22 cellular contexts compared by ENCODE assay signal in the genomic region with DNA sequence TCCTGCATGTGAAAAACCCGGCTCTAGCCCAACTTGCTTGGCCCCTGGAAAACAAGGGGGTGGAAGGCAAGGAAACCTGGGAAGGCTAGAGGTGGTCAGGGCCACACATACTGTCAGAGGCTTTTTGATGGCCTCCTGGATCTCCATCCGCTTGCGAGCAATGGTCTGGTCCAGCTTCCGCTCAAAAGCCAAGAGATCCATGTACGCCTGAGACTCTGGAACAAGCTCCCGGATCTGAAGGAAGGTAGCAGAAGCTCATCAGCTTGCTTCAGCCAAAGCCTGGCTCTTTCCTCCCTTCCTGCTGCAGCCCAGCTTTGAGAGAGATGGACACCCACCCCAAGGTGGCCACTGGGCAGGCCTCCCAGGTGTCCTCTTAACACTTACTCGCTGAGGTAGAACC. TPM values are rescaled to one million over a fixed set of nuclear protein-coding genes. Genes with fewer than 3 reads are reported as not detected.
A peak's percentile ranks its signal among the peaks of the same experiment; 100 is the strongest.
DNase-seq lines count a peak whose midpoint lies in the region; ATAC-seq, FAIRE-seq and TF ChIP-seq lines count a peak whose summit lies in the region.
"Had no signal": no experiment of that assay in that cellular context is flagged by ENCODE, and none has a peak within 500 bp of the region (broad histone marks: within the 10 kb centered on the region; RNA-seq: fewer than 3 reads in every experiment).

No MANE protein-coding gene starts in this region.

- no peaks in the 10 kb centered on the region for H3K27me3 Mint-ChIP-seq in CD4-positive, alpha-beta T cell
- H3K27me3 Mint-ChIP-seq in activated naive CD8-positive, alpha-beta T cell treated with anti-CD3 and anti-CD28 coated beads for 36 hours, result no peaks in the 10 kb centered on the region

- H3K4me3 ChIP-seq in muscle layer of colon (ENCODE audit: low read depth in 1 of 2, low read length in 2 of 2), result no peak overlapping the region
- H3K4me3 ChIP-seq in thoracic aorta, result no peak overlapping the region
- H3K4me3 ChIP-seq in colonic mucosa, result no peak overlapping the region
- H3K4me3 ChIP-seq: cardiac muscle cell, testis had no signal

- FAIRE-seq in GM12891 (lab: Jason Lieb, UNC), result no peak
- FAIRE-seq: frontal cortex, H54 had no signal

- no peak for TF ChIP-seq POLR2A in GM12891 (IDR thresholded peaks at IDR 0.05; ENCODE audit: low read depth, low read length)

- ATAC-seq in CD4-positive, alpha-beta T cell (ENCODE audit: poor library complexity), result no peak
- ATAC-seq in thoracic aorta (ENCODE audit: insufficient number of reproducible peaks, low FRiP score, low read depth), result no peak
- ATAC-seq: left cardiac atrium, Right ventricle myocardium inferior had no signal

- no peak overlapping the region for H3K27ac ChIP-seq in CD4-positive, alpha-beta T cell (ENCODE audit: low read depth, low read length)
- H3K27ac ChIP-seq in muscle layer of colon (ENCODE audit: low read depth, low read length), result peak overlapping the region; percentile 12
- peak overlapping the region; percentile 93 to 94 for H3K27ac ChIP-seq in thoracic aorta
- no peak overlapping the region for H3K27ac ChIP-seq in colonic mucosa
- H3K27ac ChIP-seq: cardiac muscle cell had no signal

- POLR2A ChIA-PET in CD4-positive, alpha-beta T cell (lab: Charles Lee), result no interaction called here

- no peak for TF ChIP-seq CTCF in CD4-positive, alpha-beta T cell (IDR thresholded peaks at IDR 0.05)
- no peak for TF ChIP-seq CTCF in thoracic aorta (IDR thresholded peaks at IDR 0.05)
- TF ChIP-seq CTCF in colonic mucosa (IDR thresholded peaks at IDR 0.05), result no peak

- H3K4me1 Mint-ChIP-seq in CD4-positive, alpha-beta T cell (ENCODE audit: low read depth), result peaks cover 55% of the 10 kb centered on the region
- peaks cover 35% of the 10 kb centered on the region for H3K4me1 Mint-ChIP-seq in activated naive CD8-positive, alpha-beta T cell treated with anti-CD3 and anti-CD28 coated beads for 36 hours

- H3K36me3 Mint-ChIP-seq in CD4-positive, alpha-beta T cell (ENCODE audit: low read depth), result peaks cover 57% of the 10 kb centered on the region
- H3K36me3 Mint-ChIP-seq in activated naive CD8-positive, alpha-beta T cell treated with anti-CD3 and anti-CD28 coated beads for 36 hours, result peaks cover 28% of the 10 kb centered on the region

- H3K27ac Mint-ChIP-seq in CD4-positive, alpha-beta T cell, result peak overlapping the region; percentile 56
- peak overlapping the region; percentile 22 for H3K27ac Mint-ChIP-seq in activated naive CD8-positive, alpha-beta T cell treated with anti-CD3 and anti-CD28 coated beads for 36 hours

- intact Hi-C loops in CD4-positive, alpha-beta T cell (cut with DNase I, micrococcal nuclease), result loop anchor here in 1 of 2 experiments (10.0 kb wide), 1 partner anchor 412 kb away; no protein-coding TSS in a partner anchor
- intact Hi-C loops in colonic mucosa (cut with DNase I), result loop anchor here (10.0 kb wide), 1 partner anchor 212 kb away; a partner anchor contains a TSS

- no peak for DNase-seq in CD4-positive, alpha-beta T cell
- no peak for DNase-seq in activated naive CD8-positive, alpha-beta T cell treated with anti-CD3 and anti-CD28 coated beads for 36 hours
- DNase-seq in thoracic aorta (ENCODE audit: low spot score), result no peak
- no peak for DNase-seq in GM12891 (ENCODE audit: insufficient read length, low spot score)
- DNase-seq in colonic mucosa, result no peak
- no peak for DNase-seq in glomerular visceral epithelial cell (ENCODE audit: extremely low spot score)
- DNase-seq: activated CD4-positive, alpha-beta T cell treated with anti-CD3 and anti-CD28 coated beads for 4 hours; COR-L47; DND-41; erythroblast; left cardiac atrium; midbrain; MV-4-11; NCI-H1694; NCI-H748 treated with DMSO at 0.1 percent for 48 hours; testis had no signal

- H3K4me1 ChIP-seq in muscle layer of colon (ENCODE audit: insufficient read depth, low read length) (peaks cover 46% of the 10 kb centered on the region), thoracic aorta (ENCODE audit: control insufficient read depth in 1 of 2, low read depth in 2 of 2) (peaks cover 37 to 60% of the 10 kb centered on the region in 2 donors), colonic mucosa (peaks cover 19% of the 10 kb centered on the region)

- no peaks in the 10 kb centered on the region for H3K9me3 Mint-ChIP-seq in CD4-positive, alpha-beta T cell
- H3K9me3 Mint-ChIP-seq in activated naive CD8-positive, alpha-beta T cell treated with anti-CD3 and anti-CD28 coated beads for 36 hours, result no peaks in the 10 kb centered on the region

- H3K36me3 ChIP-seq in muscle layer of colon (ENCODE audit: insufficient read depth, low read length) (peaks cover 55% of the 10 kb centered on the region), thoracic aorta (peaks cover 55% of the 10 kb centered on the region), colonic mucosa (peaks cover 18% of the 10 kb centered on the region)

- H3K27me3 ChIP-seq in CD4-positive, alpha-beta T cell (ENCODE audit: control insufficient read depth, insufficient read depth, low read length), result no peaks in the 10 kb centered on the region
- H3K27me3 ChIP-seq in muscle layer of colon (ENCODE audit: control insufficient read depth in 1 of 2, insufficient read depth in 2 of 2, low read length in 2 of 2), result no peaks in the 10 kb centered on the region
- no peaks in the 10 kb centered on the region for H3K27me3 ChIP-seq in thoracic aorta (replicated peaks; ENCODE audit: insufficient read depth)
- no peaks in the 10 kb centered on the region for H3K27me3 ChIP-seq in colonic mucosa
- H3K27me3 ChIP-seq: cardiac muscle cell, testis had no signal

- H3K9ac ChIP-seq in muscle layer of colon (ENCODE audit: low read length) (no peak overlapping the region), colonic mucosa (ENCODE audit: low read depth in 2 of 2, low read length in 2 of 2) (no peak overlapping the region)

- CTCF ChIA-PET in CD4-positive, alpha-beta T cell (lab: Charles Lee), result no interaction called here

- H3K4me3 Mint-ChIP-seq in CD4-positive, alpha-beta T cell, result peak overlapping the region; percentile 30
- H3K4me3 Mint-ChIP-seq in activated naive CD8-positive, alpha-beta T cell treated with anti-CD3 and anti-CD28 coated beads for 36 hours, result no peak overlapping the region

- H3K9me3 ChIP-seq in CD4-positive, alpha-beta T cell (ENCODE audit: control insufficient read depth, low read length), result no peaks in the 10 kb centered on the region
- H3K9me3 ChIP-seq in muscle layer of colon (ENCODE audit: low read length) (no peaks in the 10 kb centered on the region), thoracic aorta (no peaks in the 10 kb centered on the region), colonic mucosa (no peaks in the 10 kb centered on the region)
- H3K9me3 ChIP-seq: testis had no signal

TF ChIP-seq in GM12891, 5 proteins besides CTCF, POLR2A, EP300 and RAD21:
- TF ChIP-seq TAF1 (IDR thresholded peaks at IDR 0.05; ENCODE audit: low read depth, low read length) (no peak), POLR2AphosphoS5 (IDR thresholded peaks at IDR 0.05; ENCODE audit: low read depth, low read length) (no peak), SPI1 (IDR thresholded peaks at IDR 0.05; ENCODE audit: low read depth, low read length) (no peak), POU2F2 (IDR thresholded peaks at IDR 0.05; ENCODE audit: low read depth, low read length) (no peak), PAX5 (IDR thresholded peaks at IDR 0.05; ENCODE audit: insufficient read depth, low read length, severe bottlenecking) (no peak)

RNA-seq across cellular contexts. Expression of a gene that starts 5.7 kb away (rescaled TPM):
- 100 to 1,000 TPM; 102 to 111 TPM for total RNA-seq in CD4-positive, alpha-beta T cell
- total RNA-seq in activated naive CD8-positive, alpha-beta T cell treated with anti-CD3 and anti-CD28 coated beads for 36 hours, result 10 to 100 TPM; 91.6 to 93.5 TPM
- total RNA-seq in thoracic aorta, result 100 to 1,000 TPM in 1 of 2 donors, 10 to 100 TPM in 1; 81.8 to 136 TPM
- 56.0 TPM for polyA plus RNA-seq in GM12891 (2012; ENCODE audit: low read depth, missing spikeins)
- 100 to 1,000 TPM in 1 of 2 donors, 10 to 100 TPM in 1; 77.2 to 124 TPM for total RNA-seq in colonic mucosa

RNA-seq across cellular contexts. Expression of a gene that starts 9.3 kb away (rescaled TPM):
- total RNA-seq in CD4-positive, alpha-beta T cell, result 10 to 100 TPM; 47.6 to 51.1 TPM
- 10 to 100 TPM; 91.2 to 91.5 TPM for total RNA-seq in activated naive CD8-positive, alpha-beta T cell treated with anti-CD3 and anti-CD28 coated beads for 36 hours
- total RNA-seq in thoracic aorta (10 to 100 TPM; 38.2 to 52.9 TPM), colonic mucosa (10 to 100 TPM; 25.4 to 44.6 TPM)
- 27.1 TPM for polyA plus RNA-seq in GM12891 (2012; ENCODE audit: low read depth, missing spikeins)

RNA-seq across cellular contexts. Expression of a gene that starts 9.6 kb away (rescaled TPM):
- 10 to 100 TPM; 83.1 to 84.6 TPM for total RNA-seq in CD4-positive, alpha-beta T cell
- total RNA-seq in activated naive CD8-positive, alpha-beta T cell treated with anti-CD3 and anti-CD28 coated beads for 36 hours, result 100 to 1,000 TPM; 178 to 187 TPM
- 10 to 100 TPM; 58.5 to 76.1 TPM for total RNA-seq in thoracic aorta
- 125 TPM for polyA plus RNA-seq in GM12891 (2012; ENCODE audit: low read depth, missing spikeins)
- 100 to 1,000 TPM in 1 of 2 donors, 10 to 100 TPM in 1; 86.1 to 138 TPM for total RNA-seq in colonic mucosa

RNA-seq across cellular contexts. Expression of a gene that starts 36.7 kb away (rescaled TPM):
- total RNA-seq in CD4-positive, alpha-beta T cell, result not detected
- not detected for total RNA-seq in activated naive CD8-positive, alpha-beta T cell treated with anti-CD3 and anti-CD28 coated beads for 36 hours
- total RNA-seq in thoracic aorta (not detected), colonic mucosa (not detected)
- polyA plus RNA-seq in GM12891 (2012; ENCODE audit: low read depth, missing spikeins), result not detected
- total RNA-seq: cardiac muscle cell, frontal cortex, left cardiac atrium, Right ventricle myocardium inferior had no signal
- polyA plus RNA-seq: adipose tissue, cardiac muscle cell had no signal

RNA-seq across cellular contexts. Expression of a gene that starts 44.9 kb away (rescaled TPM):
- not detected for total RNA-seq in CD4-positive, alpha-beta T cell
- total RNA-seq in activated naive CD8-positive, alpha-beta T cell treated with anti-CD3 and anti-CD28 coated beads for 36 hours, result not detected
- total RNA-seq in thoracic aorta, result not detected
- polyA plus RNA-seq in GM12891 (2012; ENCODE audit: low read depth, missing spikeins), result not detected
- total RNA-seq in colonic mucosa, result not detected
- total RNA-seq: cardiac muscle cell, frontal cortex, left cardiac atrium, Right ventricle myocardium inferior had no signal
- polyA plus RNA-seq: adipose tissue had no signal

Comparison
In these comparisons a context has a peak if more than half of its experiments do, and no peak if none do; other contexts are left out.
1. H3K27ac ChIP-seq: peak in muscle layer of colon (single experiment) and thoracic aorta (2 of 2); none in CD4-positive, alpha-beta T cell (single experiment) and colonic mucosa (single experiment).